ENCODE assay signal across 8 cellular contexts in genomic region chr6:37207903-37208456, GRCh38. TPM values are rescaled to one million over a fixed set of nuclear protein-coding genes. Genes with fewer than 3 reads are reported as not detected.
DNase-seq lines count a peak whose midpoint lies in the region; ATAC-seq and TF ChIP-seq lines count a peak whose summit lies in the region.

No MANE protein-coding gene starts in this region.

- peak; percentile 89 for DNase-seq in GM12865 (ENCODE audit: low read depth)
- peak; percentile 43 for DNase-seq in HuH-7.5 (ENCODE audit: low spot score)
- DNase-seq in NT2/D1 (ENCODE audit: low read depth, low spot score): peak; percentile 67
- peak; percentile 97 for DNase-seq in activated CD8-positive, alpha-beta memory T cell treated with anti-CD3 and anti-CD28 coated beads, Interleukin-2, amount 10 ng/mL, durations not matched to agents 7 days and 5 days
- peak; percentile 86 for DNase-seq in endothelial cell (ENCODE audit: low spot score)
- peak; percentile 90 to 93 (median 92) for DNase-seq in mucosa of descending colon
- DNase-seq in stimulated activated CD8-positive, alpha-beta memory T cell treated with anti-CD3 and anti-CD28 coated beads, Interleukin-7, amount 100 ng/mL, for 1 hour (ENCODE audit: low read depth in 2 of 2): peak; percentile 70 to 86

- H3K27me3 ChIP-seq in NT2/D1 (ENCODE audit: insufficient read depth, insufficient read length): no peaks in the 10 kb centered on the region

- CTCF ChIA-PET in activated CD8-positive, alpha-beta memory T cell treated with anti-CD3 and anti-CD28 coated beads, Interleukin-2, amount 10 ng/mL, durations not matched to agents 7 days and 5 days (lab: Charles Lee): interaction anchor here (0.7 to 21.2 kb wide), 15 partner anchors 9 to 355 kb away, joined by 3 to 899 read pairs (median 5); partner anchors contain the start of genes PIM1, PPIL1, TBC1D22B and TMEM217

- H3K36me3 Mint-ChIP-seq in activated CD8-positive, alpha-beta memory T cell treated with anti-CD3 and anti-CD28 coated beads, Interleukin-2, amount 10 ng/mL, durations not matched to agents 7 days and 5 days: no peaks in the 10 kb centered on the region
- H3K36me3 Mint-ChIP-seq in endothelial cell (ENCODE audit: low read depth, unreplicated experiment): no peaks in the 10 kb centered on the region

- H3K9me3 ChIP-seq in NT2/D1 (ENCODE audit: insufficient read depth, low read length) (no peaks in the 10 kb centered on the region), mucosa of descending colon (no peaks in the 10 kb centered on the region)

- peak; percentile 85 for ATAC-seq in activated CD8-positive, alpha-beta memory T cell treated with anti-CD3 and anti-CD28 coated beads, Interleukin-2, amount 10 ng/mL, durations not matched to agents 7 days and 5 days
- ATAC-seq in mucosa of descending colon (peak; percentile 84), GM19397 (IDR thresholded peaks at IDR 0.05; ENCODE audit: unreplicated experiment) (no peak)

- no peaks in the 10 kb centered on the region for H3K27me3 Mint-ChIP-seq in activated CD8-positive, alpha-beta memory T cell treated with anti-CD3 and anti-CD28 coated beads, Interleukin-2, amount 10 ng/mL, durations not matched to agents 7 days and 5 days
- H3K27me3 Mint-ChIP-seq in endothelial cell (ENCODE audit: unreplicated experiment): peaks cover 5% of the 10 kb centered on the region

- TF ChIP-seq CTCF in GM12865 (IDR thresholded peaks at IDR 0.05; ENCODE audit: insufficient read depth, low read depth, low read length, missing control alignments) (peak; percentile 91), endothelial cell (IDR thresholded peaks at IDR 0.05; ENCODE audit: unreplicated experiment) (peak; percentile 90), mucosa of descending colon (IDR thresholded peaks at IDR 0.05) (peak; percentile 61)

- H3K27ac Mint-ChIP-seq in activated CD8-positive, alpha-beta memory T cell treated with anti-CD3 and anti-CD28 coated beads, Interleukin-2, amount 10 ng/mL, durations not matched to agents 7 days and 5 days: peak overlapping the region; percentile 88
- H3K27ac Mint-ChIP-seq in endothelial cell (ENCODE audit: unreplicated experiment): no peak overlapping the region

- H3K9ac ChIP-seq in NT2/D1 (ENCODE audit: insufficient read length, low read depth): no peak overlapping the region

- H3K4me1 ChIP-seq in NT2/D1 (ENCODE audit: insufficient read depth, insufficient read length): peaks cover 2% of the 10 kb centered on the region
- H3K4me1 ChIP-seq in mucosa of descending colon (ENCODE audit: low read depth): peaks cover 17% of the 10 kb centered on the region

- H3K36me3 ChIP-seq in NT2/D1 (ENCODE audit: insufficient read depth, insufficient read length, low read length) (no peaks in the 10 kb centered on the region), mucosa of descending colon (ENCODE audit: low read depth) (no peaks in the 10 kb centered on the region)

- no peaks in the 10 kb centered on the region for H3K9me3 Mint-ChIP-seq in activated CD8-positive, alpha-beta memory T cell treated with anti-CD3 and anti-CD28 coated beads, Interleukin-2, amount 10 ng/mL, durations not matched to agents 7 days and 5 days (ENCODE audit: low read depth)
- H3K9me3 Mint-ChIP-seq in endothelial cell (ENCODE audit: unreplicated experiment): no peaks in the 10 kb centered on the region

- H3K4me1 Mint-ChIP-seq in activated CD8-positive, alpha-beta memory T cell treated with anti-CD3 and anti-CD28 coated beads, Interleukin-2, amount 10 ng/mL, durations not matched to agents 7 days and 5 days: peaks cover 65% of the 10 kb centered on the region
- H3K4me1 Mint-ChIP-seq in endothelial cell (ENCODE audit: unreplicated experiment): peaks cover 18% of the 10 kb centered on the region

- intact Hi-C loops in mucosa of descending colon (cut with DNase I, micrococcal nuclease): loop anchor here (10.0 kb wide), 1 partner anchor 183 kb away; no protein-coding TSS in a partner anchor

- H3K4me3 Mint-ChIP-seq in activated CD8-positive, alpha-beta memory T cell treated with anti-CD3 and anti-CD28 coated beads, Interleukin-2, amount 10 ng/mL, durations not matched to agents 7 days and 5 days: peak overlapping the region; percentile 3
- H3K4me3 Mint-ChIP-seq in endothelial cell (ENCODE audit: unreplicated experiment): no peak overlapping the region

- H3K4me3 ChIP-seq in GM12865 (ENCODE audit: low read depth, low read length) (no peak overlapping the region), NT2/D1 (ENCODE audit: insufficient read length, low read depth) (no peak overlapping the region), mucosa of descending colon (no peak overlapping the region)

RNA-seq across cellular contexts. Expression of gene PIM1, which starts 38.0 kb away (rescaled TPM):
- total RNA-seq in activated CD8-positive, alpha-beta memory T cell treated with anti-CD3 and anti-CD28 coated beads, Interleukin-2, amount 10 ng/mL, durations not matched to agents 7 days and 5 days: 100 to 1,000 TPM; 361 to 464 TPM
- 9.6 TPM for total RNA-seq in endothelial cell (ENCODE audit: unreplicated experiment)
- total RNA-seq in mucosa of descending colon: 10 to 100 TPM; 36.9 to 84.1 (median 56.0) TPM

RNA-seq across cellular contexts. Expression of gene TBC1D22B, which starts 49.6 kb away (rescaled TPM):
- 10 to 100 TPM; 17.3 to 17.9 TPM for total RNA-seq in activated CD8-positive, alpha-beta memory T cell treated with anti-CD3 and anti-CD28 coated beads, Interleukin-2, amount 10 ng/mL, durations not matched to agents 7 days and 5 days
- 11.8 TPM for total RNA-seq in endothelial cell (ENCODE audit: unreplicated experiment)
- 10 to 100 TPM; 12.9 to 15.5 (median 14.8) TPM for total RNA-seq in mucosa of descending colon

RNA-seq across cellular contexts. Expression of gene TMEM217, which starts 50.0 kb away (rescaled TPM):
- total RNA-seq in activated CD8-positive, alpha-beta memory T cell treated with anti-CD3 and anti-CD28 coated beads, Interleukin-2, amount 10 ng/mL, durations not matched to agents 7 days and 5 days: 1 to 10 TPM; 2.7 to 5.7 TPM
- total RNA-seq in endothelial cell (ENCODE audit: unreplicated experiment): 5.4 TPM
- total RNA-seq in mucosa of descending colon: 1 to 10 TPM in 2 of 3 donors, under 1 TPM in 1; 0.96 to 1.6 (median 1.5) TPM

Comparison
In these comparisons a context has a peak if more than half of its experiments do, and no peak if none do; other contexts are left out.
1. DNase-seq: peak in every context shown above with its lines; median percentile 97 in activated CD8-positive, alpha-beta memory T cell treated with anti-CD3 and anti-CD28 coated beads, Interleukin-2, amount 10 ng/mL, durations not matched to agents 7 days and 5 days; 92 in mucosa of descending colon; 89 in GM12865; 86 in endothelial cell; 78 in stimulated activated CD8-positive, alpha-beta memory T cell treated with anti-CD3 and anti-CD28 coated beads, Interleukin-7, amount 100 ng/mL, for 1 hour; 67 in NT2/D1; 43 in HuH-7.5.
2. RNA of gene PIM1, which starts 38.0 kb away (total RNA-seq): 361 to 464 TPM in activated CD8-positive, alpha-beta memory T cell treated with anti-CD3 and anti-CD28 coated beads, Interleukin-2, amount 10 ng/mL, durations not matched to agents 7 days and 5 days; 36.9 to 84.1 TPM in mucosa of descending colon and 9.6 TPM in endothelial cell (single experiment); every median in the first group is over 4 times any median in the second.
3. Peak in every context shown above with its lines, with median percentiles within 50 percentile points of each other: CTCF ChIP-seq.